Comparison of ENCODE assay signal across 1 cellular context in genomic region chr16:88927010-88927409, GRCh38.
TF ChIP-seq lines count a peak whose summit lies in the region.

No MANE protein-coding gene starts in this region.

TF ChIP-seq in HEK293T, 16 proteins besides CTCF, POLR2A, EP300 and RAD21 (continued from another document):
- TF ChIP-seq ZNF384 (IDR thresholded peaks at IDR 0.05): no peak
- TF ChIP-seq BHLHE40 (IDR thresholded peaks at IDR 0.05; ENCODE audit: borderline replicate concordance): no peak
- no peak for TF ChIP-seq SP1 (IDR thresholded peaks at IDR 0.05)
- TF ChIP-seq NFRKB (IDR thresholded peaks at IDR 0.05): no peak
- no peak for TF ChIP-seq L3MBTL2 (conservative IDR thresholded peaks at IDR 0.05)
- no peak for TF ChIP-seq HDGF (IDR thresholded peaks at IDR 0.05; ENCODE audit: borderline replicate concordance)
- no peak for TF ChIP-seq LEF1 (IDR thresholded peaks at IDR 0.05; ENCODE audit: borderline replicate concordance)
- no peak for TF ChIP-seq PKNOX1 (IDR thresholded peaks at IDR 0.05)
TF ChIP-seq in HEK293T: peak in this region for 0.
